In the genomic region with DNA sequence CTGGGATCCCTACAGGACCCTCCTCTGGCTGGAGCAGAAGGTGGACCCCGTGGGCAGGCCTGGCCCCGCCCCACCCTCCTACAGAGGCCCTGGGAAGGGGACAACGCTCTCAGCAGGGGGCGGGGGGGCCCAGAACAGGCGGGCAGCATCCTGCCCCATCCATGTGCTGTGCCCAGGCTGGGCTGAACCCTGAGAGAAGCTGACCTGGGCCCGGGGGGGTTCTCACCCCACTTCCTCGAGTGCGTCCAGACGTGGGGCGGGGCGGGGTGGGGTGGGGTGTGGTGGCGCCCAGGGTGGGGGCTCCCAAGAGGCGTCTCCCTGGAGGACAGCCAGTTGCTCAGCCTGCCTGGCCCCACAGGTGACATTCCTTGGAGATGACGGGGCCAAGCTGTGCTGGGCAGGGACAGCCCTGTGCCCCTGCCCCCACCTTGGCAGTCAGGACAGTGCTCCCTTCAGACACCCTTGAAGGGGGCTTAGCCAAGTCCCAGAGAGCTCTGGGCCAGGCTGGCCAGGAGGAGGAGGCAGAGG, we compare ENCODE assay signal across 8 cellular contexts. TPM values are rescaled to one million over a fixed set of nuclear protein-coding genes. Genes with fewer than 3 reads are reported as not detected.
DNase-seq lines count a peak whose midpoint lies in the region; ATAC-seq, FAIRE-seq and TF ChIP-seq lines count a peak whose summit lies in the region.

No MANE protein-coding gene starts in this region.

- TF ChIP-seq POLR2A in GM18951 (IDR thresholded peaks at IDR 0.05; ENCODE audit: extremely low read depth, insufficient read depth, insufficient read length) = peak; percentile 6

- H3K4me1 ChIP-seq in muscle layer of colon (ENCODE audit: insufficient read depth, low read length) = peaks cover 29% of the 10 kb centered on the region

- H3K9ac ChIP-seq in muscle layer of colon (ENCODE audit: low read length) = no peak overlapping the region

- DNase-seq in HT-29 (ENCODE audit: low spot score) (peak; percentile 95), bronchial epithelial cell (ENCODE audit: low read depth) (peak; percentile 51), SW 1271 (lab: John Stamatoyannopoulos, UW) (no peak), GM19239 (ENCODE audit: insufficient read length, low spot score) (no peak), ecto neural progenitor cell (ENCODE audit: low spot score) (no peak)

- H3K27ac ChIP-seq in muscle layer of colon (ENCODE audit: low read depth, low read length) = peak overlapping the region; percentile 43

- in situ Hi-C loops in GM18951 (cut with MboI; ENCODE audit: low sequenced_read_pairs, unreplicated experiment) = no loop called here

- H3K27me3 ChIP-seq in bronchial epithelial cell (ENCODE audit: control insufficient read depth, insufficient read depth, low read length) = no peaks in the 10 kb centered on the region
- H3K27me3 ChIP-seq in muscle layer of colon (ENCODE audit: control insufficient read depth in 1 of 2, insufficient read depth in 2 of 2, low read length in 2 of 2) = no peaks in the 10 kb centered on the region

- H3K36me3 ChIP-seq in bronchial epithelial cell (ENCODE audit: control insufficient read depth, insufficient read depth, low read length) (peaks cover 31% of the 10 kb centered on the region), muscle layer of colon (ENCODE audit: insufficient read depth, low read length) (peaks cover 41% of the 10 kb centered on the region)

- no peaks in the 10 kb centered on the region for H3K9me3 ChIP-seq in muscle layer of colon (ENCODE audit: low read length)

- FAIRE-seq in bronchial epithelial cell (lab: Jason Lieb, UNC) = no peak
- no peak for FAIRE-seq in GM19239 (lab: Jason Lieb, UNC)

- H3K4me3 ChIP-seq in bronchial epithelial cell (ENCODE audit: low read depth, low read length) (peak overlapping the region; percentile 39), muscle layer of colon (ENCODE audit: low read depth in 1 of 2, low read length in 2 of 2) (no peak overlapping the region)

- ATAC-seq in GM19467 (IDR thresholded peaks at IDR 0.05; ENCODE audit: unreplicated experiment) = no peak

- no peak for TF ChIP-seq CTCF in bronchial epithelial cell (IDR thresholded peaks at IDR 0.05; ENCODE audit: insufficient read depth, low read length, severe bottlenecking)

RNA-seq across cellular contexts. Expression of gene UNC13D, which starts 0.4 kb away (rescaled TPM):
- total RNA-seq in HT-29 (2014; rRNA removed; shearing (Covaris generic)) = 37.5 and 43.5 TPM in 2 replicates
- 4.7 and 17.0 TPM in 2 replicates for total RNA-seq in bronchial epithelial cell

RNA-seq across cellular contexts. Expression of gene WBP2, which starts 10.5 kb away (rescaled TPM):
- 26.8 and 30.9 TPM in 2 replicates for total RNA-seq in HT-29 (2014; rRNA removed; shearing (Covaris generic))
- 17.9 and 20.2 TPM in 2 replicates for total RNA-seq in bronchial epithelial cell

RNA-seq across cellular contexts. Expression of gene TRIM47, which starts 33.8 kb away (rescaled TPM):
- 65.7 and 69.5 TPM in 2 replicates for total RNA-seq in HT-29 (2014; rRNA removed; shearing (Covaris generic))
- 10.5 and 14.6 TPM in 2 replicates for total RNA-seq in bronchial epithelial cell

RNA-seq across cellular contexts. Expression of gene TRIM65, which starts 52.2 kb away (rescaled TPM):
- 20.2 and 29.2 TPM in 2 replicates for total RNA-seq in HT-29 (2014; rRNA removed; shearing (Covaris generic))
- total RNA-seq in bronchial epithelial cell = 13.2 and 21.1 TPM in 2 replicates

RNA-seq across cellular contexts. Expression of gene UNK, which starts 60.0 kb away (rescaled TPM):
- total RNA-seq in HT-29 (2014; rRNA removed; shearing (Covaris generic)) = 23.6 and 24.9 TPM in 2 replicates
- total RNA-seq in bronchial epithelial cell = 10.8 and 11.4 TPM in 2 replicates

Comparison
In these comparisons a context has a peak if more than half of its experiments do, and no peak if none do; other contexts are left out.
1. DNase-seq: peak in HT-29 (single experiment) and bronchial epithelial cell (single experiment); none in SW 1271 (0 of 2), GM19239 (single experiment) and ecto neural progenitor cell (single experiment).